Comparison of ENCODE assay signal across 1 cellular context in the genomic region with DNA sequence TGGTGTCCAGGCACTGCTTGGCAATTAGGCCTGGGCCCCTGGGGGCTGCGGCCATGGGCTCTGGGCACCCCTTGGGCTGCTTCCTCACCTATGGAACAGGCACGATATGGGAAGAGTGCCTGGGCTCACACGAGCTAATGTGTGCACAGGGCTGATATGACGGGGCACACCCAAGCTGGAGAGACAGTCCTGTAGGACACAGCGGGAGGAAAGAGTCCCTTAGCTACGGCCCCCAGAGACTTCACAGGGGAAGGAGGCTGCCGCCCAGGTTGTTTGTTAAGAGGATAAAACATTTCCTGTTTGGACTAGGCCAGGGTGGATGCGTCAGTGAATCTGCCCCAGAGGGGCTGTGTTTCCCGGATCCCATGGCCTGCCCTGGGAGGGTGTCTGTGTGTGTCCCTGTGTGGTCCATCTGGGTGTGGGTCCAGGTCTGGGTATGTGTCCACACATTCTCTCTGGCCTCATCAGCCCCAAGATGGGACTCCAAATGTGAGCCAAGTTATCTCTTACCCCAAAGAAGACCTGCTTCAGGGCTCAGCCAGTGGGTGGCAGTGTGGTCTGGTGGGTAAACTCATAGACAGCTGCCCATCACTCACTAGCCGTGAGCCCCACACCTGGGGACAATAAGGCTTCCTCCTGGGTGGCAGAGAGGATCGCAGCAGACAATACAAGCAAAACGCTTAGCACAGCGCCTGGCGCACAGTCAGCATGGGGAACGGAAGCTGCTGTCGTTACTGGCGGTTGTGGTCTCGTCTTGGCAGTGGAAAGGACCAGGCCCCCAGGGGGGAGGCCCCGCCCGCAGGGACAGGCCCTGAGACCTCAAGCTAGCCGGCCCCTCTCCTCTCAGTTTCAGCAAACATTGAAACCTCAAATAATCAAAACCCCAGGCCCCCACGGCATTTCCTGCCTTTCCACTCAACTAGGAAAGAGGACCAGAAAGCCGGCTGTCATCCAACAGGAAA.
TF ChIP-seq lines count a peak whose summit lies in the region.

No MANE protein-coding gene starts in this region.

TF ChIP-seq in K562, 482 proteins besides CTCF, POLR2A, EP300 and RAD21 (continued from another document and continues in another):
- TF ChIP-seq, protein P1, sequence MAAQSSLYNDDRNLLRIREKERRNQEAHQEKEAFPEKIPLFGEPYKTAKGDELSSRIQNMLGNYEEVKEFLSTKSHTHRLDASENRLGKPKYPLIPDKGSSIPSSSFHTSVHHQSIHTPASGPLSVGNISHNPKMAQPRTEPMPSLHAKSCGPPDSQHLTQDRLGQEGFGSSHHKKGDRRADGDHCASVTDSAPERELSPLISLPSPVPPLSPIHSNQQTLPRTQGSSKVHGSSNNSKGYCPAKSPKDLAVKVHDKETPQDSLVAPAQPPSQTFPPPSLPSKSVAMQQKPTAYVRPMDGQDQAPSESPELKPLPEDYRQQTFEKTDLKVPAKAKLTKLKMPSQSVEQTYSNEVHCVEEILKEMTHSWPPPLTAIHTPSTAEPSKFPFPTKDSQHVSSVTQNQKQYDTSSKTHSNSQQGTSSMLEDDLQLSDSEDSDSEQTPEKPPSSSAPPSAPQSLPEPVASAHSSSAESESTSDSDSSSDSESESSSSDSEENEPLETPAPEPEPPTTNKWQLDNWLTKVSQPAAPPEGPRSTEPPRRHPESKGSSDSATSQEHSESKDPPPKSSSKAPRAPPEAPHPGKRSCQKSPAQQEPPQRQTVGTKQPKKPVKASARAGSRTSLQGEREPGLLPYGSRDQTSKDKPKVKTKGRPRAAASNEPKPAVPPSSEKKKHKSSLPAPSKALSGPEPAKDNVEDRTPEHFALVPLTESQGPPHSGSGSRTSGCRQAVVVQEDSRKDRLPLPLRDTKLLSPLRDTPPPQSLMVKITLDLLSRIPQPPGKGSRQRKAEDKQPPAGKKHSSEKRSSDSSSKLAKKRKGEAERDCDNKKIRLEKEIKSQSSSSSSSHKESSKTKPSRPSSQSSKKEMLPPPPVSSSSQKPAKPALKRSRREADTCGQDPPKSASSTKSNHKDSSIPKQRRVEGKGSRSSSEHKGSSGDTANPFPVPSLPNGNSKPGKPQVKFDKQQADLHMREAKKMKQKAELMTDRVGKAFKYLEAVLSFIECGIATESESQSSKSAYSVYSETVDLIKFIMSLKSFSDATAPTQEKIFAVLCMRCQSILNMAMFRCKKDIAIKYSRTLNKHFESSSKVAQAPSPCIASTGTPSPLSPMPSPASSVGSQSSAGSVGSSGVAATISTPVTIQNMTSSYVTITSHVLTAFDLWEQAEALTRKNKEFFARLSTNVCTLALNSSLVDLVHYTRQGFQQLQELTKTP (IDR thresholded peaks at IDR 0.05; ENCODE audit: low read depth in 1 of 2, partially characterized antibody in 2 of 2): no peak
- no peak for TF ChIP-seq SAFB (IDR thresholded peaks at IDR 0.05; ENCODE audit: borderline replicate concordance, low read depth, low read length)
- peak; percentile 66 for TF ChIP-seq MYNN (IDR thresholded peaks at IDR 0.05)
- no peak for TF ChIP-seq MYNN (CRISPR knock-in tag; IDR thresholded peaks at IDR 0.05)
- TF ChIP-seq ZBTB17 (CRISPR knock-in tag; IDR thresholded peaks at IDR 0.05): peak; percentile 73; the same call in 1 of the 2 replicates
- no peak for TF ChIP-seq POLR2AphosphoS5 (IDR thresholded peaks at IDR 0.05; ENCODE audit: control insufficient read depth, insufficient read depth, low read depth, low read length)
- TF ChIP-seq, protein P2, sequence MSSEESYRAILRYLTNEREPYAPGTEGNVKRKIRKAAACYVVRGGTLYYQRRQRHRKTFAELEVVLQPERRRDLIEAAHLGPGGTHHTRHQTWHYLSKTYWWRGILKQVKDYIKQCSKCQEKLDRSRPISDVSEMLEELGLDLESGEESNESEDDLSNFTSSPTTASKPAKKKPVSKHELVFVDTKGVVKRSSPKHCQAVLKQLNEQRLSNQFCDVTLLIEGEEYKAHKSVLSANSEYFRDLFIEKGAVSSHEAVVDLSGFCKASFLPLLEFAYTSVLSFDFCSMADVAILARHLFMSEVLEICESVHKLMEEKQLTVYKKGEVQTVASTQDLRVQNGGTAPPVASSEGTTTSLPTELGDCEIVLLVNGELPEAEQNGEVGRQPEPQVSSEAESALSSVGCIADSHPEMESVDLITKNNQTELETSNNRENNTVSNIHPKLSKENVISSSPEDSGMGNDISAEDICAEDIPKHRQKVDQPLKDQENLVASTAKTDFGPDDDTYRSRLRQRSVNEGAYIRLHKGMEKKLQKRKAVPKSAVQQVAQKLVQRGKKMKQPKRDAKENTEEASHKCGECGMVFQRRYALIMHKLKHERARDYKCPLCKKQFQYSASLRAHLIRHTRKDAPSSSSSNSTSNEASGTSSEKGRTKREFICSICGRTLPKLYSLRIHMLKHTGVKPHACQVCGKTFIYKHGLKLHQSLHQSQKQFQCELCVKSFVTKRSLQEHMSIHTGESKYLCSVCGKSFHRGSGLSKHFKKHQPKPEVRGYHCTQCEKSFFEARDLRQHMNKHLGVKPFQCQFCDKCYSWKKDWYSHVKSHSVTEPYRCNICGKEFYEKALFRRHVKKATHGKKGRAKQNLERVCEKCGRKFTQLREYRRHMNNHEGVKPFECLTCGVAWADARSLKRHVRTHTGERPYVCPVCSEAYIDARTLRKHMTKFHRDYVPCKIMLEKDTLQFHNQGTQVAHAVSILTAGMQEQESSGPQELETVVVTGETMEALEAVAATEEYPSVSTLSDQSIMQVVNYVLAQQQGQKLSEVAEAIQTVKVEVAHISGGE (CRISPR knock-in tag; IDR thresholded peaks at IDR 0.05): no peak
- no peak for TF ChIP-seq SMAD3 (CRISPR knock-in tag; conservative IDR thresholded peaks at IDR 0.05)
- TF ChIP-seq NR1H2 (CRISPR knock-in tag; IDR thresholded peaks at IDR 0.05): no peak
- TF ChIP-seq, protein P3, sequence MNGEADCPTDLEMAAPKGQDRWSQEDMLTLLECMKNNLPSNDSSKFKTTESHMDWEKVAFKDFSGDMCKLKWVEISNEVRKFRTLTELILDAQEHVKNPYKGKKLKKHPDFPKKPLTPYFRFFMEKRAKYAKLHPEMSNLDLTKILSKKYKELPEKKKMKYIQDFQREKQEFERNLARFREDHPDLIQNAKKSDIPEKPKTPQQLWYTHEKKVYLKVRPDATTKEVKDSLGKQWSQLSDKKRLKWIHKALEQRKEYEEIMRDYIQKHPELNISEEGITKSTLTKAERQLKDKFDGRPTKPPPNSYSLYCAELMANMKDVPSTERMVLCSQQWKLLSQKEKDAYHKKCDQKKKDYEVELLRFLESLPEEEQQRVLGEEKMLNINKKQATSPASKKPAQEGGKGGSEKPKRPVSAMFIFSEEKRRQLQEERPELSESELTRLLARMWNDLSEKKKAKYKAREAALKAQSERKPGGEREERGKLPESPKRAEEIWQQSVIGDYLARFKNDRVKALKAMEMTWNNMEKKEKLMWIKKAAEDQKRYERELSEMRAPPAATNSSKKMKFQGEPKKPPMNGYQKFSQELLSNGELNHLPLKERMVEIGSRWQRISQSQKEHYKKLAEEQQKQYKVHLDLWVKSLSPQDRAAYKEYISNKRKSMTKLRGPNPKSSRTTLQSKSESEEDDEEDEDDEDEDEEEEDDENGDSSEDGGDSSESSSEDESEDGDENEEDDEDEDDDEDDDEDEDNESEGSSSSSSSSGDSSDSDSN (IDR thresholded peaks at IDR 0.05; ENCODE audit: borderline replicate concordance in 1 of 2, low read depth in 2 of 2, low read length in 2 of 2): 0 out of 4 replicates have a peak, but pooled peaks of 1 of the 2 experiments have one; percentile 38
- TF ChIP-seq ZNF239 (CRISPR knock-in tag; IDR thresholded peaks at IDR 0.05): 0 out of 2 replicates have a peak, but pooled peaks have one; percentile 9
- TF ChIP-seq CBFA2T2 (conservative IDR thresholded peaks at IDR 0.05): peak; percentile 31; the same call in 1 of the 2 replicates
- TF ChIP-seq, protein P4, sequence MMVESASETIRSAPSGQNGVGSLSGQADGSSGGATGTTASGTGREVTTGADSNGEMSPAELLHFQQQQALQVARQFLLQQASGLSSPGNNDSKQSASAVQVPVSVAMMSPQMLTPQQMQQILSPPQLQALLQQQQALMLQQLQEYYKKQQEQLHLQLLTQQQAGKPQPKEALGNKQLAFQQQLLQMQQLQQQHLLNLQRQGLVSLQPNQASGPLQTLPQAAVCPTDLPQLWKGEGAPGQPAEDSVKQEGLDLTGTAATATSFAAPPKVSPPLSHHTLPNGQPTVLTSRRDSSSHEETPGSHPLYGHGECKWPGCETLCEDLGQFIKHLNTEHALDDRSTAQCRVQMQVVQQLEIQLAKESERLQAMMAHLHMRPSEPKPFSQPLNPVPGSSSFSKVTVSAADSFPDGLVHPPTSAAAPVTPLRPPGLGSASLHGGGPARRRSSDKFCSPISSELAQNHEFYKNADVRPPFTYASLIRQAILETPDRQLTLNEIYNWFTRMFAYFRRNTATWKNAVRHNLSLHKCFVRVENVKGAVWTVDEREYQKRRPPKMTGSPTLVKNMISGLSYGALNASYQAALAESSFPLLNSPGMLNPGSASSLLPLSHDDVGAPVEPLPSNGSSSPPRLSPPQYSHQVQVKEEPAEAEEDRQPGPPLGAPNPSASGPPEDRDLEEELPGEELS (CRISPR knock-in tag; IDR thresholded peaks at IDR 0.05; ENCODE audit: borderline replicate concordance): no peak
- no peak for TF ChIP-seq SREBF1 (IDR thresholded peaks at IDR 0.05; ENCODE audit: borderline replicate concordance, low read depth, low read length)
- no peak for TF ChIP-seq FOXM1 (IDR thresholded peaks at IDR 0.05; ENCODE audit: low read depth)
- TF ChIP-seq FOXM1 (CRISPR knock-in tag; IDR thresholded peaks at IDR 0.05; ENCODE audit: low read depth): no peak
- TF ChIP-seq SRSF3 (IDR thresholded peaks at IDR 0.05; ENCODE audit: insufficient read depth, low read length): no peak
- TF ChIP-seq DACH1 (IDR thresholded peaks at IDR 0.05; ENCODE audit: partially characterized antibody): no peak
- peak; percentile 24 to 41; a peak in 1 of 4 replicates for TF ChIP-seq MAZ (CRISPR knock-in tag; conservative IDR thresholded peaks at IDR 0.05 in 1 of 2, IDR thresholded peaks at IDR 0.05 in 1 of 2)
- no peak for TF ChIP-seq ZNF3 (CRISPR knock-in tag; IDR thresholded peaks at IDR 0.05)
- no peak for TF ChIP-seq ZNF444 (CRISPR knock-in tag; IDR thresholded peaks at IDR 0.05)
- 0 out of 2 replicates have a peak, but pooled peaks have one; percentile 1 for TF ChIP-seq GTF2E2 (tag; IDR thresholded peaks at IDR 0.05)
- peak; percentile 57; the same call in 1 of the 2 replicates for TF ChIP-seq RBFOX2 (IDR thresholded peaks at IDR 0.05; ENCODE audit: low read depth, low read length)
- 0 out of 2 replicates have a peak, but pooled peaks have one; percentile 50 for TF ChIP-seq CXXC5 (CRISPR knock-in tag; IDR thresholded peaks at IDR 0.05)
- peak; percentile 78 for TF ChIP-seq MEIS2 (IDR thresholded peaks at IDR 0.05; ENCODE audit: partially characterized antibody)
- no peak for TF ChIP-seq MEF2D (tag; conservative IDR thresholded peaks at IDR 0.05; ENCODE audit: low read depth)
- TF ChIP-seq DMBX1 (CRISPR knock-in tag; IDR thresholded peaks at IDR 0.05; ENCODE audit: borderline replicate concordance): peak; percentile 40; the same call in 1 of the 2 replicates
- TF ChIP-seq MYC (IDR thresholded peaks at IDR 0.05; ENCODE audit: low read depth, low read length): peak; percentile 32; the same call in 1 of the 2 replicates
- 0 out of 2 replicates have a peak, but pooled peaks have one; percentile 23 for TF ChIP-seq MYC (CRISPR knock-in tag; IDR thresholded peaks at IDR 0.05; ENCODE audit: borderline replicate concordance, low read depth)
- TF ChIP-seq HMG20A (CRISPR knock-in tag; conservative IDR thresholded peaks at IDR 0.05): no peak
- peak; percentile 67 for TF ChIP-seq SMAD4 (CRISPR knock-in tag; conservative IDR thresholded peaks at IDR 0.05)
- TF ChIP-seq ERF (CRISPR knock-in tag; IDR thresholded peaks at IDR 0.05): 0 out of 2 replicates have a peak, but pooled peaks have one; percentile 36
- TF ChIP-seq, protein P5, sequence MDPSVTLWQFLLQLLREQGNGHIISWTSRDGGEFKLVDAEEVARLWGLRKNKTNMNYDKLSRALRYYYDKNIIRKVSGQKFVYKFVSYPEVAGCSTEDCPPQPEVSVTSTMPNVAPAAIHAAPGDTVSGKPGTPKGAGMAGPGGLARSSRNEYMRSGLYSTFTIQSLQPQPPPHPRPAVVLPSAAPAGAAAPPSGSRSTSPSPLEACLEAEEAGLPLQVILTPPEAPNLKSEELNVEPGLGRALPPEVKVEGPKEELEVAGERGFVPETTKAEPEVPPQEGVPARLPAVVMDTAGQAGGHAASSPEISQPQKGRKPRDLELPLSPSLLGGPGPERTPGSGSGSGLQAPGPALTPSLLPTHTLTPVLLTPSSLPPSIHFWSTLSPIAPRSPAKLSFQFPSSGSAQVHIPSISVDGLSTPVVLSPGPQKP (CRISPR knock-in tag; IDR thresholded peaks at IDR 0.05): no peak
- no peak for TF ChIP-seq ZNF224 (CRISPR knock-in tag; IDR thresholded peaks at IDR 0.05)
- TF ChIP-seq, protein P6, sequence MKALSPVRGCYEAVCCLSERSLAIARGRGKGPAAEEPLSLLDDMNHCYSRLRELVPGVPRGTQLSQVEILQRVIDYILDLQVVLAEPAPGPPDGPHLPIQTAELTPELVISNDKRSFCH (CRISPR knock-in tag; IDR thresholded peaks at IDR 0.05): no peak
- TF ChIP-seq, protein P6 (tag; IDR thresholded peaks at IDR 0.05): peak; percentile 61; the same call in 1 of the 2 replicates
- TF ChIP-seq, protein P7, sequence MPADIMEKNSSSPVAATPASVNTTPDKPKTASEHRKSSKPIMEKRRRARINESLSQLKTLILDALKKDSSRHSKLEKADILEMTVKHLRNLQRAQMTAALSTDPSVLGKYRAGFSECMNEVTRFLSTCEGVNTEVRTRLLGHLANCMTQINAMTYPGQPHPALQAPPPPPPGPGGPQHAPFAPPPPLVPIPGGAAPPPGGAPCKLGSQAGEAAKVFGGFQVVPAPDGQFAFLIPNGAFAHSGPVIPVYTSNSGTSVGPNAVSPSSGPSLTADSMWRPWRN (IDR thresholded peaks at IDR 0.05; ENCODE audit: low read depth): no peak
- no peak for TF ChIP-seq NCOA4 (IDR thresholded peaks at IDR 0.05; ENCODE audit: partially characterized antibody)
- TF ChIP-seq ZNF644 (tag; IDR thresholded peaks at IDR 0.05; ENCODE audit: low read depth): no peak
- TF ChIP-seq, protein P8, sequence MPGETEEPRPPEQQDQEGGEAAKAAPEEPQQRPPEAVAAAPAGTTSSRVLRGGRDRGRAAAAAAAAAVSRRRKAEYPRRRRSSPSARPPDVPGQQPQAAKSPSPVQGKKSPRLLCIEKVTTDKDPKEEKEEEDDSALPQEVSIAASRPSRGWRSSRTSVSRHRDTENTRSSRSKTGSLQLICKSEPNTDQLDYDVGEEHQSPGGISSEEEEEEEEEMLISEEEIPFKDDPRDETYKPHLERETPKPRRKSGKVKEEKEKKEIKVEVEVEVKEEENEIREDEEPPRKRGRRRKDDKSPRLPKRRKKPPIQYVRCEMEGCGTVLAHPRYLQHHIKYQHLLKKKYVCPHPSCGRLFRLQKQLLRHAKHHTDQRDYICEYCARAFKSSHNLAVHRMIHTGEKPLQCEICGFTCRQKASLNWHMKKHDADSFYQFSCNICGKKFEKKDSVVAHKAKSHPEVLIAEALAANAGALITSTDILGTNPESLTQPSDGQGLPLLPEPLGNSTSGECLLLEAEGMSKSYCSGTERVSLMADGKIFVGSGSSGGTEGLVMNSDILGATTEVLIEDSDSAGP (CRISPR knock-in tag; IDR thresholded peaks at IDR 0.05): no peak
- TF ChIP-seq TAL1 (IDR thresholded peaks at IDR 0.05): peak; percentile 36
- peak; percentile 34; the same call in 1 of the 2 replicates for TF ChIP-seq ZFX (CRISPR knock-in tag; IDR thresholded peaks at IDR 0.05)
- no peak for TF ChIP-seq POLR3A (IDR thresholded peaks at IDR 0.05; ENCODE audit: borderline replicate concordance, extremely low read depth, insufficient read depth, insufficient read length)
- TF ChIP-seq ZNF699 (CRISPR knock-in tag; IDR thresholded peaks at IDR 0.05; ENCODE audit: insufficient replicate concordance): no peak
- TF ChIP-seq MBD2 (IDR thresholded peaks at IDR 0.05; ENCODE audit: borderline replicate concordance, low read depth): peak; percentile 34; the same call in 1 of the 2 replicates
- no peak for TF ChIP-seq BCL6 (CRISPR knock-in tag; IDR thresholded peaks at IDR 0.05)
